ENCODE assay signal across 30 cellular contexts in genomic region chrX:152037183-152037582, GRCh38.
"Had no signal": no experiment of that assay in that cellular context is flagged by ENCODE, and none has a peak within 500 bp of the region (broad histone marks: within the 10 kb centered on the region; RNA-seq: fewer than 3 reads in every experiment).

No MANE protein-coding gene starts in this region.

- H3K9me3 Mint-ChIP-seq: activated CD4-positive, alpha-beta T cell treated with anti-CD3 and anti-CD28 coated beads, Interleukin-2, amount 10 ng/mL, durations not matched to agents 7 days and 5 days; activated T-helper 17 cell treated with anti-CD3 and anti-CD28 coated beads, Interleukin-2, amount 50 U/mL, for 72 hours had no signal

- H3K27me3 ChIP-seq: body of pancreas, breast epithelium, cardiac muscle cell, colonic mucosa had no signal

- H3K36me3 Mint-ChIP-seq: activated naive CD8-positive, alpha-beta T cell had no signal

- H3K4me1 ChIP-seq: body of pancreas, breast epithelium, colonic mucosa had no signal

- H3K4me1 Mint-ChIP-seq: activated CD4-positive, alpha-beta T cell treated with anti-CD3 and anti-CD28 coated beads, Interleukin-2, amount 10 ng/mL, durations not matched to agents 7 days and 5 days; activated T-helper 17 cell treated with anti-CD3 and anti-CD28 coated beads, Interleukin-2, amount 50 U/mL, for 72 hours; T-helper 17 cell; WTC11 had no signal

- H3K27ac Mint-ChIP-seq: activated CD4-positive, alpha-beta T cell treated with anti-CD3 and anti-CD28 coated beads, Interleukin-2, amount 10 ng/mL, durations not matched to agents 7 days and 5 days; activated CD8-positive, alpha-beta T cell treated with anti-CD3 and anti-CD28 coated beads for 36 hours; activated naive CD8-positive, alpha-beta T cell; activated T-helper 17 cell treated with anti-CD3 and anti-CD28 coated beads, Interleukin-2, amount 50 U/mL, for 72 hours; T-helper 17 cell; WTC11 had no signal

- FAIRE-seq: TTC549 had no signal

- H3K27me3 Mint-ChIP-seq: activated CD4-positive, alpha-beta T cell treated with anti-CD3 and anti-CD28 coated beads, Interleukin-2, amount 10 ng/mL, durations not matched to agents 7 days and 5 days; activated CD8-positive, alpha-beta T cell treated with anti-CD3 and anti-CD28 coated beads for 36 hours; activated naive CD8-positive, alpha-beta T cell; activated T-helper 17 cell treated with anti-CD3 and anti-CD28 coated beads, Interleukin-2, amount 50 U/mL, for 72 hours; T-helper 17 cell had no signal

- ATAC-seq: activated CD8-positive, alpha-beta T cell treated with anti-CD3 and anti-CD28 coated beads for 36 hours; activated T-cell treated with anti-CD3 and anti-CD28 coated beads, Interleukin-2, amount 50 U/mL, for 4 hours; activated T-helper 17 cell treated with anti-CD3 and anti-CD28 coated beads, Interleukin-2, amount 50 U/mL, for 72 hours; body of pancreas; esophagus mucosa; T-helper 17 cell; WTC11 had no signal

- H3K4me3 ChIP-seq: body of pancreas, breast epithelium, cardiac muscle cell, colonic mucosa had no signal

- H3K36me3 ChIP-seq: breast epithelium, cardiac muscle cell, colonic mucosa had no signal

- H3K9me3 ChIP-seq: body of pancreas, colonic mucosa had no signal

- DNase-seq: activated CD4-positive, alpha-beta T cell treated with anti-CD3 and anti-CD28 coated beads for 1 hour; activated CD4-positive, alpha-beta T cell treated with anti-CD3 and anti-CD28 coated beads for 4 hours; activated CD4-positive, alpha-beta T cell treated with anti-CD3 and anti-CD28 coated beads, Interleukin-2, amount 10 ng/mL, durations not matched to agents 7 days and 5 days; activated CD4-positive, alpha-beta T cell treated with anti-CD3 and anti-CD28 coated beads, Interleukin-2, amount 50 U/mL, for 4 hours; activated CD8-positive, alpha-beta memory T cell treated with anti-CD3 and anti-CD28 coated beads for 24 hours; activated CD8-positive, alpha-beta T cell treated with anti-CD3 and anti-CD28 coated beads for 36 hours; activated effector memory CD4-positive, alpha-beta T cell treated with Interleukin-2 at 50 U/mL for 16 hours; activated gamma-delta T cell treated with Interleukin-2 at 50 U/mL for 16 hours; activated naive CD4-positive, alpha-beta T cell treated with anti-CD3 and anti-CD28 coated beads, Interleukin-2, amount 50 U/mL, for 16 hours; activated naive CD4-positive, alpha-beta T cell treated with Interleukin-2 at 50 U/mL for 16 hours; activated T-cell treated with anti-CD3 and anti-CD28 coated beads, Interleukin-2, amount 50 U/mL, for 4 hours; amygdala; aorta; body of pancreas; central memory CD4-positive, alpha-beta T cell; cerebellar nuclear complex; colonic mucosa; effector CD8-positive, alpha-beta T cell; foreskin fibroblast; head of caudate nucleus; T-helper 1 cell; T-helper 17 cell had no signal

- H3K4me3 Mint-ChIP-seq: activated CD4-positive, alpha-beta T cell treated with anti-CD3 and anti-CD28 coated beads, Interleukin-2, amount 10 ng/mL, durations not matched to agents 7 days and 5 days; activated CD8-positive, alpha-beta T cell treated with anti-CD3 and anti-CD28 coated beads for 36 hours; activated naive CD8-positive, alpha-beta T cell; activated T-cell treated with anti-CD3 and anti-CD28 coated beads, Interleukin-2, amount 50 U/mL, for 4 hours; activated T-helper 17 cell treated with anti-CD3 and anti-CD28 coated beads, Interleukin-2, amount 50 U/mL, for 72 hours; T-helper 17 cell; WTC11 had no signal

- H3K27ac ChIP-seq: body of pancreas, breast epithelium, cardiac muscle cell, colonic mucosa, VCaP had no signal
